Comparison of ENCODE assay signal across 12 cellular contexts in genomic region chr22:36546932-36547331, GRCh38. TPM values are rescaled to one million over a fixed set of nuclear protein-coding genes. Genes with fewer than 3 reads are reported as not detected.
DNase-seq lines count a peak whose midpoint lies in the region; ATAC-seq and TF ChIP-seq lines count a peak whose summit lies in the region.
"Had no signal": no experiment of that assay in that cellular context is flagged by ENCODE, and none has a peak within 500 bp of the region (broad histone marks: within the 10 kb centered on the region; RNA-seq: fewer than 3 reads in every experiment).

No MANE protein-coding gene starts in this region.

- H3K36me3 ChIP-seq in breast epithelium (no peaks in the 10 kb centered on the region), upper lobe of right lung (no peaks in the 10 kb centered on the region)

- H3K4me1 ChIP-seq in breast epithelium (no peaks in the 10 kb centered on the region), upper lobe of right lung (no peaks in the 10 kb centered on the region)

- peaks cover 20% of the 10 kb centered on the region for H3K4me1 Mint-ChIP-seq in MCF 10A (ENCODE audit: insufficient read depth, unreplicated experiment)

- H3K27ac Mint-ChIP-seq in MCF 10A (ENCODE audit: low read depth, unreplicated experiment): no peak overlapping the region
- H3K27ac Mint-ChIP-seq: activated CD4-positive, alpha-beta T cell treated with anti-CD3 and anti-CD28 coated beads, Interleukin-2, amount 10 ng/mL, durations not matched to agents 7 days and 5 days; B cell; stimulated activated naive CD8-positive, alpha-beta T cell treated with anti-CD3 and anti-CD28 coated beads, Interleukin-15, Interleukin-2, amounts not matched to agents 100 ng/mL and 50 ng/mL, for 24 hours had no signal

- H3K27me3 ChIP-seq in breast epithelium: peaks cover 0 to 34% of the 10 kb centered on the region in 2 donors
- H3K27me3 ChIP-seq in upper lobe of right lung: peaks cover 24% of the 10 kb centered on the region

- no peak for TF ChIP-seq POLR2A in breast epithelium (IDR thresholded peaks at IDR 0.05)
- TF ChIP-seq POLR2A in lower leg skin (IDR thresholded peaks at IDR 0.05): no peak

- H3K27ac ChIP-seq in breast epithelium (no peak overlapping the region), upper lobe of right lung (no peak overlapping the region)

- H3K4me3 ChIP-seq in breast epithelium: no peak overlapping the region
- H3K4me3 ChIP-seq in fibroblast of pulmonary artery (replicated peaks; ENCODE audit: low read depth, low read length): no peak overlapping the region
- H3K4me3 ChIP-seq in upper lobe of right lung: no peak overlapping the region
- H3K4me3 ChIP-seq in lower leg skin (ENCODE audit: low read depth, poor library complexity, severe bottlenecking): no peak overlapping the region

- POLR2A ChIA-PET in MCF 10A (lab: Yijun Ruan, JAX): interaction anchor here (0.6 to 2.7 kb wide), 10 partner anchors 16 to 228 kb away, joined by 3 to 24 read pairs (median 5); partner anchors contain the start of genes EIF3D and IFT27

- peak; percentile 43 for ATAC-seq in SK-N-SH treated with all-trans-retinoic acid at 6 μM for 48 hours
- peak; percentile 19 for ATAC-seq in upper lobe of right lung

- TF ChIP-seq CTCF in MCF 10A (IDR thresholded peaks at IDR 0.05; ENCODE audit: unreplicated experiment): no peak
- TF ChIP-seq CTCF in breast epithelium (IDR thresholded peaks at IDR 0.05): no peak
- no peak for TF ChIP-seq CTCF in fibroblast of pulmonary artery (IDR thresholded peaks at IDR 0.05; ENCODE audit: low read length, missing control alignments)
- no peak for TF ChIP-seq CTCF in upper lobe of right lung (IDR thresholded peaks at IDR 0.05)
- TF ChIP-seq CTCF in lower leg skin (IDR thresholded peaks at IDR 0.05): no peak

- no peaks in the 10 kb centered on the region for H3K9me3 Mint-ChIP-seq in MCF 10A (ENCODE audit: unreplicated experiment)
- H3K9me3 Mint-ChIP-seq: activated CD4-positive, alpha-beta T cell treated with anti-CD3 and anti-CD28 coated beads, Interleukin-2, amount 10 ng/mL, durations not matched to agents 7 days and 5 days; neural crest cell; stimulated activated naive CD8-positive, alpha-beta T cell treated with anti-CD3 and anti-CD28 coated beads, Interleukin-15, Interleukin-2, amounts not matched to agents 100 ng/mL and 50 ng/mL, for 24 hours had no signal

- no peak overlapping the region for H3K4me3 Mint-ChIP-seq in MCF 10A (ENCODE audit: unreplicated experiment)
- H3K4me3 Mint-ChIP-seq: activated CD4-positive, alpha-beta T cell treated with anti-CD3 and anti-CD28 coated beads, Interleukin-2, amount 10 ng/mL, durations not matched to agents 7 days and 5 days; B cell; neural crest cell; stimulated activated naive CD8-positive, alpha-beta T cell treated with anti-CD3 and anti-CD28 coated beads, Interleukin-15, Interleukin-2, amounts not matched to agents 100 ng/mL and 50 ng/mL, for 24 hours had no signal

- DNase-seq in MCF 10A (ENCODE audit: unreplicated experiment) (peak; percentile 78), breast epithelium (ENCODE audit: low spot score in 2 of 2) (no peak), fibroblast of pulmonary artery (ENCODE audit: low read depth) (peak; percentile 61), upper lobe of right lung (no peak), lower leg skin (ENCODE audit: low spot score in 2 of 2) (no peak)
- no peak for DNase-seq in activated effector memory CD4-positive, alpha-beta T cell treated with anti-CD3 and anti-CD28 coated beads, Interleukin-2, amount 50 U/mL, for 16 hours
- DNase-seq in stimulated activated CD4-positive, alpha-beta T cell treated with anti-CD3 and anti-CD28 coated beads, Interleukin-15, amount 100 ng/mL, for 24 hours: no peak

- intact Hi-C loops in MCF 10A (cut with micrococcal nuclease) (loop anchor here (1.0 to 5.0 kb wide), 4 partner anchors 95 to 432 kb away; partner anchors contain the start of gene IFT27), breast epithelium (cut with DNase I; ENCODE audit: low total_unique reads) (no loop called here), upper lobe of right lung (cut with DNase I) (no loop called here), lower leg skin (cut with DNase I; ENCODE audit: low total_unique reads) (loop anchor here (10.0 kb wide), 1 partner anchor 228 kb away; the partner anchor contains the start of gene IFT27)

- 52 to 59% methylated on average over 6 of the region's 6 CpGs for WGBS in lower leg skin, 2 donors

- H3K27me3 Mint-ChIP-seq in MCF 10A (ENCODE audit: insufficient read depth, unreplicated experiment): peaks cover 24% of the 10 kb centered on the region
- H3K27me3 Mint-ChIP-seq: B cell had no signal

- CTCF ChIA-PET in MCF 10A (lab: Yijun Ruan, JAX): interaction anchor here (0.5 to 5.0 kb wide), 29 partner anchors 10 to 753 kb away, joined by 3 to 80 read pairs (median 4); partner anchors contain the start of gene IFT27

- BruUV-seq in MCF 10A (replicated peaks; lab: Mats Ljungman, UMichigan): no TSS peak

- no peaks in the 10 kb centered on the region for H3K36me3 Mint-ChIP-seq in MCF 10A (ENCODE audit: insufficient read depth, unreplicated experiment)

- no peaks in the 10 kb centered on the region for H3K9me3 ChIP-seq in breast epithelium
- no peaks in the 10 kb centered on the region for H3K9me3 ChIP-seq in upper lobe of right lung

TF ChIP-seq in SK-N-SH treated with all-trans-retinoic acid at 6 μM for 48 hours, 23 proteins besides CTCF, POLR2A, EP300 and RAD21:
- TF ChIP-seq ZNF565 (CRISPR knock-in tag; conservative IDR thresholded peaks at IDR 0.05; ENCODE audit: low read depth) (no peak), RARB (CRISPR knock-in tag; IDR thresholded peaks at IDR 0.05) (no peak), TCF4 (CRISPR knock-in tag; IDR thresholded peaks at IDR 0.05; ENCODE audit: borderline replicate concordance) (no peak), PATZ1 (CRISPR knock-in tag; IDR thresholded peaks at IDR 0.05; ENCODE audit: borderline replicate concordance) (no peak), POU6F1 (CRISPR knock-in tag; IDR thresholded peaks at IDR 0.05; ENCODE audit: borderline replicate concordance, low read depth) (no peak), ISL1 (CRISPR knock-in tag; IDR thresholded peaks at IDR 0.05) (no peak), SNAI2 (CRISPR knock-in tag; IDR thresholded peaks at IDR 0.05) (no peak), ZNF8 (CRISPR knock-in tag; IDR thresholded peaks at IDR 0.05) (no peak), ZC3H10 (CRISPR knock-in tag; IDR thresholded peaks at IDR 0.05) (no peak), ZNF70 (CRISPR knock-in tag; IDR thresholded peaks at IDR 0.05) (no peak), ESRRG (CRISPR knock-in tag; IDR thresholded peaks at IDR 0.05) (no peak), GLIS3 (CRISPR knock-in tag; IDR thresholded peaks at IDR 0.05) (no peak)

RNA-seq across cellular contexts. Expression of gene EIF3D, which starts 18.0 kb away (rescaled TPM):
- total RNA-seq in MCF 10A (2022) (258 and 306 TPM in 2 replicates), breast epithelium (100 to 1,000 TPM; 291 to 419 (median 301) TPM), upper lobe of right lung (132 TPM), lower leg skin (100 to 1,000 TPM; 305 to 489 (median 386) TPM)

RNA-seq across cellular contexts. Expression of gene FOXRED2, which starts 40.1 kb away (rescaled TPM):
- 10.9 and 11.4 TPM in 2 replicates for total RNA-seq in MCF 10A (2022)
- total RNA-seq in breast epithelium: 1 to 10 TPM; 4.9 to 9.9 (median 6.1) TPM
- total RNA-seq in upper lobe of right lung: 15.3 TPM
- 10 to 100 TPM in 3 of 4 donors, 1 to 10 TPM in 1; 9.1 to 18.5 (median 14.6) TPM for total RNA-seq in lower leg skin

Comparison
In these comparisons a context has a peak if more than half of its experiments do, and no peak if none do; other contexts are left out.
1. DNase-seq: peak in MCF 10A (single experiment) and fibroblast of pulmonary artery (single experiment); none in breast epithelium (0 of 2), upper lobe of right lung (single experiment), activated effector memory CD4-positive, alpha-beta T cell treated with anti-CD3 and anti-CD28 coated beads, Interleukin-2, amount 50 U/mL, for 16 hours (single experiment), lower leg skin (0 of 2) and stimulated activated CD4-positive, alpha-beta T cell treated with anti-CD3 and anti-CD28 coated beads, Interleukin-15, amount 100 ng/mL, for 24 hours (single experiment).
2. intact Hi-C loops: an anchor here in MCF 10A (1.0 to 5.0 kb wide) and lower leg skin (10.0 kb wide); none called in breast epithelium and upper lobe of right lung.